2 cellular contexts compared by ENCODE assay signal in genomic region chr20:8664778-8665177, GRCh38.
TF ChIP-seq lines count a peak whose summit lies in the region.

No MANE protein-coding gene starts in this region.

TF ChIP-seq in A549, 52 proteins besides CTCF, POLR2A, EP300 and RAD21:
- no peak for TF ChIP-seq SREBF2 (IDR thresholded peaks at IDR 0.05)
- TF ChIP-seq SMC3 (IDR thresholded peaks at IDR 0.05): 0 out of 3 replicates have a peak, but pooled peaks have one; percentile 7

TF ChIP-seq in H1, 55 proteins besides CTCF, POLR2A, EP300 and RAD21:
- TF ChIP-seq KDM4A (IDR thresholded peaks at IDR 0.05; ENCODE audit: low read depth, low read length, severe bottlenecking): no peak
- TF ChIP-seq CBX5 (IDR thresholded peaks at IDR 0.05; ENCODE audit: low read depth, low read length): no peak
- TF ChIP-seq CTBP2 (IDR thresholded peaks at IDR 0.05; ENCODE audit: borderline replicate concordance, insufficient read depth, insufficient read length, low read length): no peak
- TF ChIP-seq KDM1A (IDR thresholded peaks at IDR 0.05; ENCODE audit: borderline replicate concordance, low read length): no peak
- no peak for TF ChIP-seq BACH1 (IDR thresholded peaks at IDR 0.05; ENCODE audit: low read length)
- TF ChIP-seq SP2 (IDR thresholded peaks at IDR 0.05; ENCODE audit: low read length): no peak
- TF ChIP-seq CBX8 (IDR thresholded peaks at IDR 0.05; ENCODE audit: borderline replicate concordance, low read depth, low read length): no peak
- TF ChIP-seq MAX (IDR thresholded peaks at IDR 0.05): no peak
- TF ChIP-seq SAP30 (IDR thresholded peaks at IDR 0.05; ENCODE audit: insufficient read depth, insufficient replicate concordance, low read length): no peak
- no peak for TF ChIP-seq SUZ12 (IDR thresholded peaks at IDR 0.05; ENCODE audit: low read length)
- no peak for TF ChIP-seq PHF8 (conservative IDR thresholded peaks at IDR 0.05; ENCODE audit: low read depth, low read length)
- no peak for TF ChIP-seq GTF2F1 (IDR thresholded peaks at IDR 0.05; ENCODE audit: borderline replicate concordance, low read depth, low read length)
- no peak for TF ChIP-seq SIX5 (IDR thresholded peaks at IDR 0.05; ENCODE audit: low read depth, low read length)
